In genomic region chr3:51942603-51943450, GRCh38 we compare ENCODE assay signal across 8 cellular contexts. TPM values are rescaled to one million over a fixed set of nuclear protein-coding genes. Genes with fewer than 3 reads are reported as not detected.
DNase-seq lines count a peak whose midpoint lies in the region; ATAC-seq and TF ChIP-seq lines count a peak whose summit lies in the region.

No MANE protein-coding gene starts in this region.

- H3K36me3 ChIP-seq in BE2C: peaks cover 3% of the 10 kb centered on the region; the same call in 1 of the 2 replicates
- H3K36me3 ChIP-seq in NT2/D1 (ENCODE audit: insufficient read depth, insufficient read length, low read length): peaks cover 29% of the 10 kb centered on the region
- peaks cover 0 to 56% of the 10 kb centered on the region in 2 donors for H3K36me3 ChIP-seq in psoas muscle (ENCODE audit: insufficient read depth in 1 of 2, low read depth in 1 of 2)

- H3K9me3 ChIP-seq in BE2C (no peaks in the 10 kb centered on the region), NT2/D1 (ENCODE audit: insufficient read depth, low read length) (no peaks in the 10 kb centered on the region), psoas muscle (no peaks in the 10 kb centered on the region)

- H3K4me1 ChIP-seq in BE2C: no peaks in the 10 kb centered on the region; the same call in 1 of the 2 replicates
- peaks cover 4% of the 10 kb centered on the region for H3K4me1 ChIP-seq in NT2/D1 (ENCODE audit: insufficient read depth, insufficient read length)
- H3K4me1 ChIP-seq in psoas muscle: peaks cover 26% of the 10 kb centered on the region

- no peak for DNase-seq in BE2C
- DNase-seq in NT2/D1 (ENCODE audit: low read depth, low spot score): no peak
- peak; percentile 85 for DNase-seq in activated effector memory CD4-positive, alpha-beta T cell treated with anti-CD3 and anti-CD28 coated beads, Interleukin-2, amount 50 U/mL, for 16 hours
- DNase-seq in Right ventricle myocardium superior: peak; percentile 74
- DNase-seq in psoas muscle: peak; percentile 71 to 84
- no peak for DNase-seq in NCI-H187 (lab: John Stamatoyannopoulos, UW)

- 26 to 29% (median 27%) methylated on average over 14 to 17 of the region's 17 CpGs for WGBS in psoas muscle, 3 donors

- H3K9ac ChIP-seq in NT2/D1 (ENCODE audit: insufficient read length, low read depth): peak overlapping the region; percentile 94

- TF ChIP-seq CTCF in BE2C (IDR thresholded peaks at IDR 0.05; ENCODE audit: low read depth, low read length) (no peak), psoas muscle (IDR thresholded peaks at IDR 0.05) (no peak)

- intact Hi-C loops in Right ventricle myocardium superior (cut with DNase I): no loop called here
- intact Hi-C loops in psoas muscle (cut with DNase I): loop anchor here (1.0 to 5.0 kb wide), 4 partner anchors 31 to 109 kb away; partner anchors contain the start of genes ABHD14B (in 2 of the 2), ABHD14A (in 1 of the 2) and RPL29 (in 1 of the 2)

- H3K4me3 ChIP-seq in BE2C (ENCODE audit: low read depth, low read length): peak overlapping the region; percentile 51
- H3K4me3 ChIP-seq in NT2/D1 (ENCODE audit: insufficient read length, low read depth): peak overlapping the region; percentile 61
- peak overlapping the region; percentile 97 for H3K4me3 ChIP-seq in psoas muscle

- H3K27me3 ChIP-seq in BE2C (no peaks in the 10 kb centered on the region), NT2/D1 (ENCODE audit: insufficient read depth, insufficient read length) (peaks cover 3% of the 10 kb centered on the region), psoas muscle (ENCODE audit: insufficient read depth in 3 of 3, low read length in 2 of 3) (no peaks in the 10 kb centered on the region)

- peak overlapping the region; percentile 97 for H3K27ac ChIP-seq in psoas muscle

- peak; percentile 30 for ATAC-seq in GM21526 (IDR thresholded peaks at IDR 0.05; ENCODE audit: low FRiP score, unreplicated experiment)
- ATAC-seq in Right ventricle myocardium superior (ENCODE audit: poor library complexity): peak; percentile 36
- peak; percentile 51 to 68 (median 54) for ATAC-seq in psoas muscle
- no peak for ATAC-seq in GM19467 (IDR thresholded peaks at IDR 0.05; ENCODE audit: unreplicated experiment)

RNA-seq across cellular contexts. Expression of gene PARP3, which starts 0.7 kb away (rescaled TPM):
- polyA plus RNA-seq in BE2C (2012; ENCODE audit: insufficient read depth, insufficient read length, low read depth): 9.2 TPM
- total RNA-seq in Right ventricle myocardium superior: 18.1 TPM
- total RNA-seq in psoas muscle: 10 to 100 TPM in 3 of 4 donors, 1 to 10 TPM in 1; 10.0 to 15.8 (median 13.1) TPM
- 10 to 100 TPM in 1 of 3 donors, 1 to 10 TPM in 2; 5.2 to 11.3 (median 9.9) TPM for polyA plus RNA-seq in psoas muscle

RNA-seq across cellular contexts. Expression of gene RRP9, which starts 1.1 kb away (rescaled TPM):
- 141 TPM for polyA plus RNA-seq in BE2C (2012; ENCODE audit: insufficient read depth, insufficient read length, low read depth)
- 8.9 TPM for total RNA-seq in Right ventricle myocardium superior
- total RNA-seq in psoas muscle: 10 to 100 TPM; 19.9 to 28.2 (median 26.3) TPM
- 10 to 100 TPM; 32.6 to 61.4 (median 36.9) TPM for polyA plus RNA-seq in psoas muscle

RNA-seq across cellular contexts. Expression of gene GPR62, which starts 12.4 kb away (rescaled TPM):
- 1.0 TPM for polyA plus RNA-seq in BE2C (2012; ENCODE audit: insufficient read depth, insufficient read length, low read depth)
- total RNA-seq in Right ventricle myocardium superior: not detected
- under 1 TPM; 0.16 to 0.65 (median 0.32) TPM for total RNA-seq in psoas muscle
- polyA plus RNA-seq in psoas muscle: under 1 TPM; 0.04 to 0.93 (median 0.07) TPM

RNA-seq across cellular contexts. Expression of gene PCBP4, which starts 24.4 kb away (rescaled TPM):
- polyA plus RNA-seq in BE2C (2012; ENCODE audit: insufficient read depth, insufficient read length, low read depth): 237 TPM
- total RNA-seq in Right ventricle myocardium superior (64.1 TPM), psoas muscle (100 to 1,000 TPM; 117 to 161 (median 126) TPM)
- polyA plus RNA-seq in psoas muscle: 100 to 1,000 TPM in 1 of 3 donors, 10 to 100 TPM in 2; 36.0 to 133 (median 60.7) TPM

RNA-seq across cellular contexts. Expression of gene ABHD14B, which starts 31.0 kb away (rescaled TPM):
- polyA plus RNA-seq in BE2C (2012; ENCODE audit: insufficient read depth, insufficient read length, low read depth): 33.3 TPM
- total RNA-seq in Right ventricle myocardium superior (12.6 TPM), psoas muscle (10 to 100 TPM in 3 of 4 donors, 1 to 10 TPM in 1; 9.5 to 15.9 (median 15.5) TPM)
- polyA plus RNA-seq in psoas muscle: 10 to 100 TPM; 11.7 to 24.8 (median 12.3) TPM

Comparison
In these comparisons a context has a peak if more than half of its experiments do, and no peak if none do; other contexts are left out.
1. DNase-seq: peak in activated effector memory CD4-positive, alpha-beta T cell treated with anti-CD3 and anti-CD28 coated beads, Interleukin-2, amount 50 U/mL, for 16 hours (single experiment), Right ventricle myocardium superior (single experiment) and psoas muscle (2 of 2); none in BE2C (single experiment), NT2/D1 (single experiment) and NCI-H187 (0 of 2).
2. Peak in every context shown above with its lines, with median percentiles within 50 percentile points of each other: H3K4me3 ChIP-seq.